Comparison of ENCODE assay signal across 8 cellular contexts in genomic region chr12:100141666-100141997, GRCh38. TPM values are rescaled to one million over a fixed set of nuclear protein-coding genes. Genes with fewer than 3 reads are reported as not detected.
A peak's percentile ranks its signal among the peaks of the same experiment; 100 is the strongest.
DNase-seq lines count a peak whose midpoint lies in the region; ATAC-seq and TF ChIP-seq lines count a peak whose summit lies in the region.

No MANE protein-coding gene starts in this region.

- ATAC-seq in GM18868 (IDR thresholded peaks at IDR 0.05; ENCODE audit: unreplicated experiment) (peak; percentile 39), HG03139 (IDR thresholded peaks at IDR 0.05; ENCODE audit: unreplicated experiment) (peak; percentile 21)

- H3K4me3 ChIP-seq in liver (ENCODE audit: low read depth in 1 of 3, low read length in 3 of 3) (peak overlapping the region; percentile 93 to 99 (median 96)), stomach (peak overlapping the region; percentile 65 to 96 (median 93))

- WGBS in liver: 5% methylated on average over 6 of the region's 6 CpGs
- 3 to 10% (median 4%) methylated on average over 6 of the region's 6 CpGs for WGBS in stomach, 5 donors

- H3K27me3 ChIP-seq in liver (ENCODE audit: control insufficient read depth in 4 of 4, insufficient read depth in 4 of 4, low read length in 3 of 4) (no peaks in the 10 kb centered on the region), stomach (no peaks in the 10 kb centered on the region)

- TF ChIP-seq RAD21 in liver (IDR thresholded peaks at IDR 0.05): no peak

- H3K9me3 ChIP-seq in liver (ENCODE audit: control insufficient read depth in 4 of 4, low read length in 3 of 4): no peaks in the 10 kb centered on the region
- no peaks in the 10 kb centered on the region for H3K9me3 ChIP-seq in stomach

- H3K27ac ChIP-seq in liver (ENCODE audit: low read depth in 1 of 2, low read length in 2 of 2) (peak overlapping the region; percentile 96 to 98), stomach (peak overlapping the region; percentile 95 to 99 (median 97))

- peak overlapping the region; percentile 67 to 85 for H3K9ac ChIP-seq in liver (ENCODE audit: low read depth in 1 of 2, low read length in 2 of 2)

- intact Hi-C loops in stomach (cut with DNase I; ENCODE audit: low total_unique reads): no loop called here

- no peak for TF ChIP-seq POLR2A in stomach (IDR thresholded peaks at IDR 0.05)

- peak; percentile 72 for DNase-seq in AG08395 (ENCODE audit: low spot score)
- peak; percentile 72 for DNase-seq in SIG-M5 (lab: John Stamatoyannopoulos, UW)
- peak; percentile 28 for DNase-seq in cerebellum (ENCODE audit: low spot score)
- DNase-seq in stomach: no peak
- DNase-seq in NCI-H510A treated with DMSO at 0.1 percent for 48 hours (lab: John Stamatoyannopoulos, UW): no peak

- TF ChIP-seq EP300 in stomach (IDR thresholded peaks at IDR 0.05): no peak

- TF ChIP-seq CTCF in liver (IDR thresholded peaks at IDR 0.05; ENCODE audit: low read depth, low read length, missing input control): no peak
- no peak for TF ChIP-seq CTCF in stomach (IDR thresholded peaks at IDR 0.05)

- H3K36me3 ChIP-seq in liver (ENCODE audit: control insufficient read depth in 4 of 4, insufficient read depth in 3 of 4, low read depth in 1 of 4, low read length in 3 of 4): no peaks in the 10 kb centered on the region
- H3K36me3 ChIP-seq in stomach: no peaks in the 10 kb centered on the region

- H3K4me1 ChIP-seq in liver (ENCODE audit: control insufficient read depth in 4 of 4, insufficient read depth in 4 of 4, low read length in 3 of 4): peaks cover 6 to 43% (median 24%) of the 10 kb centered on the region in 4 donors
- H3K4me1 ChIP-seq in stomach: peaks cover 3 to 52% (median 32%) of the 10 kb centered on the region in 4 donors

TF ChIP-seq in liver, 16 proteins besides CTCF, POLR2A, EP300 and RAD21:
- peak in 1 of 2 donors; percentile 44 for TF ChIP-seq GABPA (IDR thresholded peaks at IDR 0.05 in 1 of 2, conservative IDR thresholded peaks at IDR 0.05 in 1 of 2)
- TF ChIP-seq YY1 (IDR thresholded peaks at IDR 0.05): no peak
- no peak for TF ChIP-seq ZBTB33 (IDR thresholded peaks at IDR 0.05)
- TF ChIP-seq REST (IDR thresholded peaks at IDR 0.05): no peak
- no peak for TF ChIP-seq FOXA2 (IDR thresholded peaks at IDR 0.05)
- no peak for TF ChIP-seq RXRA (IDR thresholded peaks at IDR 0.05)
- TF ChIP-seq JUND (IDR thresholded peaks at IDR 0.05): peak in 1 of 2 donors; percentile 52

RNA-seq across cellular contexts. Expression of gene BLTP3B, which starts 1.0 kb away (rescaled TPM):
- total RNA-seq in cerebellum (58.5 TPM), liver (10 to 100 TPM; 25.4 to 36.8 TPM), stomach (10 to 100 TPM; 13.9 to 62.6 (median 35.3) TPM)
- polyA plus RNA-seq in liver (10 to 100 TPM; 11.0 to 11.8 TPM), stomach (10 to 100 TPM in 1 of 3 donors, 1 to 10 TPM in 2; 4.7 to 10.3 (median 6.6) TPM)

RNA-seq across cellular contexts. Expression of gene ACTR6, which starts 59.0 kb away (rescaled TPM):
- 30.1 TPM for total RNA-seq in cerebellum
- 1 to 10 TPM; 6.9 to 9.7 TPM for total RNA-seq in liver
- polyA plus RNA-seq in liver: 1 to 10 TPM; 7.9 to 9.5 TPM
- 10 to 100 TPM in 2 of 5 donors, 1 to 10 TPM in 2, under 1 TPM in 1; 0.58 to 40.7 (median 8.4) TPM for total RNA-seq in stomach
- 10 to 100 TPM; 12.1 to 17.1 (median 14.7) TPM for polyA plus RNA-seq in stomach

Comparison
In these comparisons a context has a peak if more than half of its experiments do, and no peak if none do; other contexts are left out.
1. DNase-seq: peak in AG08395 (single experiment), SIG-M5 (single experiment) and cerebellum (single experiment); none in stomach (single experiment) and NCI-H510A treated with DMSO at 0.1 percent for 48 hours (single experiment).